In genomic region chr9:93235278-93235960, GRCh38 we compare ENCODE assay signal across 14 cellular contexts. TPM values are rescaled to one million over a fixed set of nuclear protein-coding genes. Genes with fewer than 3 reads are reported as not detected.
"Had no signal": no experiment of that assay in that cellular context is flagged by ENCODE, and none has a peak within 500 bp of the region (broad histone marks: within the 10 kb centered on the region; RNA-seq: fewer than 3 reads in every experiment).

No MANE protein-coding gene starts in this region.

- H3K9me3 ChIP-seq: ovary, tibial artery had no signal

- ATAC-seq: activated CD8-positive, alpha-beta memory T cell treated with anti-CD3 and anti-CD28 coated beads, Interleukin-2, amount 10 ng/mL, durations not matched to agents 7 days and 5 days; activated naive CD4-positive, alpha-beta T cell treated with anti-CD3 and anti-CD28 coated beads, Interleukin-2, amount 50 U/mL, for 72 hours; activated T-cell treated with anti-CD3 and anti-CD28 coated beads, Interleukin-2, amount 50 U/mL, for 4 hours; natural killer cell treated with Interleukin-12 subunit alpha and Interleukin-12 subunit beta and Interleukin-15 and Interleukin-18, amount 100 ng/mL, for 72 hours; stimulated activated effector memory CD8-positive, alpha-beta T cell treated with anti-CD3 and anti-CD28 coated beads, Interleukin-12 subunit alpha, Interleukin-12 subunit beta, amount 100 ng/mL, for 72 hours had no signal

- DNase-seq: activated CD4-positive, alpha-beta T cell treated with anti-CD3 and anti-CD28 coated beads, Interleukin-2, amount 50 U/mL, for 48 hours; activated CD4-positive, CD25-positive, alpha-beta regulatory T cell treated with anti-CD3 and anti-CD28 coated beads, Interleukin-2, amount 50 U/mL, for 72 hours; activated CD8-positive, alpha-beta memory T cell treated with anti-CD3 and anti-CD28 coated beads, Interleukin-2, amount 10 ng/mL, durations not matched to agents 7 days and 5 days; activated effector memory CD4-positive, alpha-beta T cell treated with anti-CD3 and anti-CD28 coated beads, Interleukin-2, amount 50 U/mL, for 16 hours; activated T-cell treated with anti-CD3 and anti-CD28 coated beads, Interleukin-2, amount 50 U/mL, for 4 hours; brain microvascular endothelial cell; cerebellar nuclear complex; dermis blood vessel endothelial cell; glutamatergic neuron; ovary; tibial artery had no signal

- H3K36me3 ChIP-seq: brain microvascular endothelial cell, ovary, tibial artery had no signal

- H3K27me3 ChIP-seq: brain microvascular endothelial cell, ovary had no signal

- H3K4me3 ChIP-seq: ovary, tibial artery had no signal

- H3K27ac ChIP-seq: brain microvascular endothelial cell, ovary, tibial artery had no signal

RNA-seq across cellular contexts. Expression of gene WNK2, which starts 51.5 kb away (rescaled TPM):
- total RNA-seq: activated CD8-positive, alpha-beta memory T cell treated with anti-CD3 and anti-CD28 coated beads, Interleukin-2, amount 10 ng/mL, durations not matched to agents 7 days and 5 days; dermis blood vessel endothelial cell; natural killer cell treated with Interleukin-12 subunit alpha and Interleukin-12 subunit beta and Interleukin-15 and Interleukin-18, amount 100 ng/mL, for 72 hours had no signal
